14 cellular contexts compared by ENCODE assay signal in genomic region chr6:50952092-50952932, GRCh38.
A peak's percentile ranks its signal among the peaks of the same experiment; 100 is the strongest.
DNase-seq lines count a peak whose midpoint lies in the region; ATAC-seq and TF ChIP-seq lines count a peak whose summit lies in the region.
"Had no signal": no experiment of that assay in that cellular context is flagged by ENCODE, and none has a peak within 500 bp of the region (broad histone marks: within the 10 kb centered on the region; RNA-seq: fewer than 3 reads in every experiment).

No MANE protein-coding gene starts in this region.

- peaks cover 16% of the 10 kb centered on the region for H3K4me1 Mint-ChIP-seq in chondrocyte (ENCODE audit: low read depth)
- H3K4me1 Mint-ChIP-seq: activated CD4-positive, alpha-beta memory T cell treated with anti-CD3 and anti-CD28 coated beads, Interleukin-2, amount 10 ng/mL, durations not matched to agents 7 days and 5 days had no signal

- WGBS in smooth muscle cell (ENCODE audit: low lambda C conversion rate), result 69% methylated on average over 7 of the region's 7 CpGs

- intact Hi-C loops in cardiac septum (cut with DNase I), result no loop called here

- no peaks in the 10 kb centered on the region for H4K20me1 ChIP-seq in smooth muscle cell (ENCODE audit: low read depth)

- no peaks in the 10 kb centered on the region for H3K27me3 Mint-ChIP-seq in chondrocyte (ENCODE audit: low read depth)
- H3K27me3 Mint-ChIP-seq: activated CD4-positive, alpha-beta memory T cell treated with anti-CD3 and anti-CD28 coated beads, Interleukin-2, amount 10 ng/mL, durations not matched to agents 7 days and 5 days; effector memory CD8-positive, alpha-beta T cell had no signal

- no peaks in the 10 kb centered on the region for H3K27me3 ChIP-seq in smooth muscle cell (ENCODE audit: low read depth)
- H3K27me3 ChIP-seq: sigmoid colon, vagina had no signal

- peaks cover 11% of the 10 kb centered on the region for H3K4me1 ChIP-seq in smooth muscle cell (ENCODE audit: low read depth)
- H3K4me1 ChIP-seq: sigmoid colon, vagina had no signal

- peak overlapping the region; percentile 45 for H2AFZ ChIP-seq in smooth muscle cell (ENCODE audit: low read depth)

- H3K9me3 ChIP-seq in smooth muscle cell (replicated peaks; ENCODE audit: low read depth), result no peaks in the 10 kb centered on the region
- H3K9me3 ChIP-seq: mucosa of descending colon, sigmoid colon, vagina had no signal

- DNase-seq in NCI-H748 (lab: John Stamatoyannopoulos, UW; ENCODE audit: unreplicated experiment) (peak; percentile 73), NCI-H748 treated with DMSO at 0.1 percent for 48 hours (lab: John Stamatoyannopoulos, UW) (no peak), NCI-H1105 treated with DMSO at 0.1 percent for 48 hours (lab: John Stamatoyannopoulos, UW) (peak; percentile 34), chondrocyte (ENCODE audit: low spot score) (no peak), smooth muscle cell (lab: John Stamatoyannopoulos, UW; ENCODE audit: unreplicated experiment) (no peak), omental fat pad (ENCODE audit: low spot score) (no peak), NK-92 (lab: John Stamatoyannopoulos, UW; ENCODE audit: unreplicated experiment) (no peak), cardiac septum (ENCODE audit: low spot score) (no peak)
- DNase-seq: activated CD4-positive, alpha-beta memory T cell treated with anti-CD3 and anti-CD28 coated beads, Interleukin-2, amount 10 ng/mL, durations not matched to agents 7 days and 5 days; effector memory CD8-positive, alpha-beta T cell; mucosa of descending colon; NCI-H2171 treated with DMSO at 0.1 percent for 48 hours; sigmoid colon had no signal

- no peaks in the 10 kb centered on the region for H3K79me2 ChIP-seq in smooth muscle cell (ENCODE audit: low read depth)

- H3K27ac ChIP-seq in smooth muscle cell (ENCODE audit: low read depth), result peak overlapping the region; percentile 32
- H3K27ac ChIP-seq: sigmoid colon, vagina had no signal

- TF ChIP-seq CTCF in chondrocyte (IDR thresholded peaks at IDR 0.05), result peak; percentile 65
- TF ChIP-seq CTCF in smooth muscle cell (IDR thresholded peaks at IDR 0.05; ENCODE audit: borderline replicate concordance, insufficient read depth, poor library complexity, severe bottlenecking), result no peak
- no peak for TF ChIP-seq CTCF in omental fat pad (IDR thresholded peaks at IDR 0.05)

- no peaks in the 10 kb centered on the region for H3F3A ChIP-seq in smooth muscle cell (ENCODE audit: low read depth)

- H3K36me3 Mint-ChIP-seq in chondrocyte (ENCODE audit: low read depth), result no peaks in the 10 kb centered on the region

- peak overlapping the region; percentile 58 for H3K4me2 ChIP-seq in smooth muscle cell

- H3K9me3 Mint-ChIP-seq in chondrocyte (ENCODE audit: low read depth), result no peaks in the 10 kb centered on the region
- H3K9me3 Mint-ChIP-seq: activated CD4-positive, alpha-beta memory T cell treated with anti-CD3 and anti-CD28 coated beads, Interleukin-2, amount 10 ng/mL, durations not matched to agents 7 days and 5 days had no signal

- H3K9ac ChIP-seq in smooth muscle cell (ENCODE audit: low read depth), result no peak overlapping the region

- no peak overlapping the region for H3K4me3 ChIP-seq in smooth muscle cell
- H3K4me3 ChIP-seq: mucosa of descending colon, sigmoid colon, vagina had no signal

- H3K4me3 Mint-ChIP-seq in chondrocyte (ENCODE audit: unreplicated experiment), result no peak overlapping the region
- H3K4me3 Mint-ChIP-seq: activated CD4-positive, alpha-beta memory T cell treated with anti-CD3 and anti-CD28 coated beads, Interleukin-2, amount 10 ng/mL, durations not matched to agents 7 days and 5 days; effector memory CD8-positive, alpha-beta T cell had no signal

- no peaks in the 10 kb centered on the region for H3K36me3 ChIP-seq in smooth muscle cell (ENCODE audit: low read depth)
- H3K36me3 ChIP-seq: sigmoid colon, vagina had no signal

- peak overlapping the region; percentile 94 for H3K27ac Mint-ChIP-seq in chondrocyte (ENCODE audit: unreplicated experiment)
- H3K27ac Mint-ChIP-seq: activated CD4-positive, alpha-beta memory T cell treated with anti-CD3 and anti-CD28 coated beads, Interleukin-2, amount 10 ng/mL, durations not matched to agents 7 days and 5 days; effector memory CD8-positive, alpha-beta T cell had no signal

- ATAC-seq in omental fat pad (ENCODE audit: low FRiP score), result no peak
- ATAC-seq: effector memory CD8-positive, alpha-beta T cell; mucosa of descending colon had no signal

Comparison
In these comparisons a context has a peak if more than half of its experiments do, and no peak if none do; other contexts are left out.
1. DNase-seq: peak in NCI-H748 (single experiment) and NCI-H1105 treated with DMSO at 0.1 percent for 48 hours (single experiment); none in NCI-H748 treated with DMSO at 0.1 percent for 48 hours (single experiment), chondrocyte (single experiment), smooth muscle cell (single experiment), omental fat pad (single experiment), NK-92 (single experiment) and cardiac septum (single experiment).